In genomic region chr14:93014038-93015023, GRCh38 we compare ENCODE assay signal across 1 cellular context.
TF ChIP-seq lines count a peak whose summit lies in the region.

No MANE protein-coding gene starts in this region.

TF ChIP-seq in GM23338, 12 proteins besides CTCF, POLR2A, EP300 and RAD21 (continued from another document):
- TF ChIP-seq, protein P1, sequence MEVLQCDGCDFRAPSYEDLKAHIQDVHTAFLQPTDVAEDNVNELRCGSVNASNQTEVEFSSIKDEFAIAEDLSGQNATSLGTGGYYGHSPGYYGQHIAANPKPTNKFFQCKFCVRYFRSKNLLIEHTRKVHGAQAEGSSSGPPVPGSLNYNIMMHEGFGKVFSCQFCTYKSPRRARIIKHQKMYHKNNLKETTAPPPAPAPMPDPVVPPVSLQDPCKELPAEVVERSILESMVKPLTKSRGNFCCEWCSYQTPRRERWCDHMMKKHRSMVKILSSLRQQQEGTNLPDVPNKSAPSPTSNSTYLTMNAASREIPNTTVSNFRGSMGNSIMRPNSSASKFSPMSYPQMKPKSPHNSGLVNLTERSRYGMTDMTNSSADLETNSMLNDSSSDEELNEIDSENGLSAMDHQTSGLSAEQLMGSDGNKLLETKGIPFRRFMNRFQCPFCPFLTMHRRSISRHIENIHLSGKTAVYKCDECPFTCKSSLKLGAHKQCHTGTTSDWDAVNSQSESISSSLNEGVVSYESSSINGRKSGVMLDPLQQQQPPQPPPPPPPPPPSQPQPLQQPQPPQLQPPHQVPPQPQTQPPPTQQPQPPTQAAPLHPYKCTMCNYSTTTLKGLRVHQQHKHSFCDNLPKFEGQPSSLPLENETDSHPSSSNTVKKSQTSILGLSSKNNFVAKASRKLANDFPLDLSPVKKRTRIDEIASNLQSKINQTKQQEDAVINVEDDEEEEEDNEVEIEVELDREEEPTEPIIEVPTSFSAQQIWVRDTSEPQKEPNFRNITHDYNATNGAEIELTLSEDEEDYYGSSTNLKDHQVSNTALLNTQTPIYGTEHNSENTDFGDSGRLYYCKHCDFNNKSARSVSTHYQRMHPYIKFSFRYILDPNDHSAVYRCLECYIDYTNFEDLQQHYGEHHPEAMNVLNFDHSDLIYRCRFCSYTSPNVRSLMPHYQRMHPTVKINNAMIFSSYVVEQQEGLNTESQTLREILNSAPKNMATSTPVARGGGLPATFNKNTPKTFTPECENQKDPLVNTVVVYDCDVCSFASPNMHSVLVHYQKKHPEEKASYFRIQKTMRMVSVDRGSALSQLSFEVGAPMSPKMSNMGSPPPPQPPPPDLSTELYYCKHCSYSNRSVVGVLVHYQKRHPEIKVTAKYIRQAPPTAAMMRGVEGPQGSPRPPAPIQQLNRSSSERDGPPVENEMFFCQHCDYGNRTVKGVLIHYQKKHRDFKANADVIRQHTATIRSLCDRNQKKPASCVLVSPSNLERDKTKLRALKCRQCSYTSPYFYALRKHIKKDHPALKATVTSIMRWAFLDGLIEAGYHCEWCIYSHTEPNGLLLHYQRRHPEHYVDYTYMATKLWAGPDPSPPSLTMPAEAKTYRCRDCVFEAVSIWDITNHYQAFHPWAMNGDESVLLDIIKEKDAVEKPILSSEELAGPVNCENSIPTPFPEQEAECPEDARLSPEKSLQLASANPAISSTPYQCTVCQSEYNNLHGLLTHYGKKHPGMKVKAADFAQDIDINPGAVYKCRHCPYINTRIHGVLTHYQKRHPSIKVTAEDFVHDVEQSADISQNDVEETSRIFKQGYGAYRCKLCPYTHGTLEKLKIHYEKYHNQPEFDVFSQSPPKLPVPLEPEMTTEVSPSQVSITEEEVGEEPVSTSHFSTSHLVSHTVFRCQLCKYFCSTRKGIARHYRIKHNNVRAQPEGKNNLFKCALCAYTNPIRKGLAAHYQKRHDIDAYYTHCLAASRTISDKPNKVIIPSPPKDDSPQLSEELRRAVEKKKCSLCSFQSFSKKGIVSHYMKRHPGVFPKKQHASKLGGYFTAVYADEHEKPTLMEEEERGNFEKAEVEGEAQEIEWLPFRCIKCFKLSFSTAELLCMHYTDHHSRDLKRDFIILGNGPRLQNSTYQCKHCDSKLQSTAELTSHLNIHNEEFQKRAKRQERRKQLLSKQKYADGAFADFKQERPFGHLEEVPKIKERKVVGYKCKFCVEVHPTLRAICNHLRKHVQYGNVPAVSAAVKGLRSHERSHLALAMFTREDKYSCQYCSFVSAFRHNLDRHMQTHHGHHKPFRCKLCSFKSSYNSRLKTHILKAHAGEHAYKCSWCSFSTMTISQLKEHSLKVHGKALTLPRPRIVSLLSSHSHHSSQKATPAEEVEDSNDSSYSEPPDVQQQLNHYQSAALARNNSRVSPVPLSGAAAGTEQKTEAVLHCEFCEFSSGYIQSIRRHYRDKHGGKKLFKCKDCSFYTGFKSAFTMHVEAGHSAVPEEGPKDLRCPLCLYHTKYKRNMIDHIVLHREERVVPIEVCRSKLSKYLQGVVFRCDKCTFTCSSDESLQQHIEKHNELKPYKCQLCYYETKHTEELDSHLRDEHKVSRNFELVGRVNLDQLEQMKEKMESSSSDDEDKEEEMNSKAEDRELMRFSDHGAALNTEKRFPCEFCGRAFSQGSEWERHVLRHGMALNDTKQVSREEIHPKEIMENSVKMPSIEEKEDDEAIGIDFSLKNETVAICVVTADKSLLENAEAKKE (CRISPR knock-in tag; IDR thresholded peaks at IDR 0.05), result no peak
- no peak for TF ChIP-seq REST (IDR thresholded peaks at IDR 0.05; ENCODE audit: unreplicated experiment)
- TF ChIP-seq JUNB (IDR thresholded peaks at IDR 0.05; ENCODE audit: unreplicated experiment), result no peak
- TF ChIP-seq STAT1 (IDR thresholded peaks at IDR 0.05; ENCODE audit: unreplicated experiment), result no peak
- TF ChIP-seq POLR2AphosphoS5 (IDR thresholded peaks at IDR 0.05; ENCODE audit: low read depth), result no peak
- no peak for TF ChIP-seq NANOG (IDR thresholded peaks at IDR 0.05; ENCODE audit: borderline replicate concordance)
- no peak for TF ChIP-seq CREB1 (CRISPR knock-in tag; IDR thresholded peaks at IDR 0.05; ENCODE audit: low read depth)
- TF ChIP-seq EZH2phosphoT487 (IDR thresholded peaks at IDR 0.05; ENCODE audit: unreplicated experiment), result no peak
